Comparison of ENCODE assay signal across 23 cellular contexts in genomic region chr10:30166929-30167328, GRCh38.
"Had no signal": no experiment of that assay in that cellular context is flagged by ENCODE, and none has a peak within 500 bp of the region (broad histone marks: within the 10 kb centered on the region; RNA-seq: fewer than 3 reads in every experiment).

No MANE protein-coding gene starts in this region.

- H3K36me3 ChIP-seq: MG63 had no signal

- H3K4me2 ChIP-seq: SK-N-SH had no signal

- ATAC-seq: T-cell had no signal

- H3K27ac ChIP-seq: RWPE1 had no signal

- DNase-seq: Karpas-422, KG1, MG63, NCI-H1092, NCI-H1105 treated with DMSO at 0.1 percent for 48 hours, NCI-H1417 treated with DMSO at 0.1 percent for 48 hours, NCI-H146, NCI-H187, NCI-H2029, NCI-H2081 treated with DMSO at 0.1 percent for 48 hours, NCI-H2171, NCI-H226, NCI-H446, NCI-H510A, NCI-H524 treated with DMSO at 0.1 percent for 48 hours, NCI-H69, NCI-H774, SHP77, SK-N-SH, SW 1271, T-cell had no signal

- H3K9ac ChIP-seq: SK-N-SH had no signal

- H3K4me3 ChIP-seq: MG63 had no signal

- FAIRE-seq: RCC 7860 had no signal

- H3K9me3 ChIP-seq: MG63, SK-N-SH had no signal

- H3K27me3 ChIP-seq: MG63 had no signal
